Comparison of ENCODE assay signal across 8 cellular contexts in genomic region chr22:44025171-44026065, GRCh38. TPM values are rescaled to one million over a fixed set of nuclear protein-coding genes. Genes with fewer than 3 reads are reported as not detected.
A peak's percentile ranks its signal among the peaks of the same experiment; 100 is the strongest.
DNase-seq lines count a peak whose midpoint lies in the region; ATAC-seq, FAIRE-seq and TF ChIP-seq lines count a peak whose summit lies in the region.

No MANE protein-coding gene starts in this region.

- no peak for TF ChIP-seq POLR2A in HepG2 (IDR thresholded peaks at IDR 0.05; ENCODE audit: insufficient read depth in 1 of 2, low read depth in 2 of 2, low read length in 2 of 2)

- H3K9ac ChIP-seq in liver (ENCODE audit: low read depth in 1 of 2, low read length in 2 of 2), result peak overlapping the region in 1 of 2 donors; percentile 48
- no peak overlapping the region for H3K9ac ChIP-seq in HepG2 (ENCODE audit: insufficient read depth, low read depth, low read length)
- H3K9ac ChIP-seq in rectal smooth muscle tissue (ENCODE audit: low read length), result peak overlapping the region; percentile 10

- no peaks in the 10 kb centered on the region for H4K20me1 ChIP-seq in HepG2 (ENCODE audit: insufficient read depth, low read length)

- TF ChIP-seq RAD21 in liver (IDR thresholded peaks at IDR 0.05) (no peak), HepG2 (CRISPR knock-in tag; IDR thresholded peaks at IDR 0.05) (no peak)

- H3K4me1 ChIP-seq in liver (ENCODE audit: control insufficient read depth in 4 of 4, insufficient read depth in 4 of 4, low read length in 3 of 4), result peaks cover 7 to 17% (median 11%) of the 10 kb centered on the region in 4 donors
- H3K4me1 ChIP-seq in HepG2 (ENCODE audit: insufficient read depth, low read length), result peaks cover 13% of the 10 kb centered on the region
- peaks cover 10% of the 10 kb centered on the region for H3K4me1 ChIP-seq in RWPE2 (ENCODE audit: insufficient read depth, poor library complexity, severe bottlenecking)
- H3K4me1 ChIP-seq in rectal smooth muscle tissue (ENCODE audit: control insufficient read depth, insufficient read depth, low read length), result peaks cover 4% of the 10 kb centered on the region

- H3K9me3 ChIP-seq in liver (ENCODE audit: control insufficient read depth in 4 of 4, low read length in 3 of 4), result no peaks in the 10 kb centered on the region
- H3K9me3 ChIP-seq in HepG2 (ENCODE audit: low read length), result no peaks in the 10 kb centered on the region
- no peaks in the 10 kb centered on the region for H3K9me3 ChIP-seq in RWPE2 (ENCODE audit: severe bottlenecking)

- CTCF ChIA-PET in HepG2 (lab: Yijun Ruan, JAX; ENCODE audit: low intra/inter-chr PET ratio, low total read pairs), result no interaction called here

- ATAC-seq in HepG2 (no peak), HG02973 (IDR thresholded peaks at IDR 0.05; ENCODE audit: unreplicated experiment) (peak; percentile 58), RWPE2 (ENCODE audit: low read depth) (no peak)

- DNase-seq in HepG2 (ENCODE audit: low spot score) (no peak), RWPE2 (ENCODE audit: low spot score) (no peak), epithelial cell of proximal tubule (ENCODE audit: low read depth) (no peak), NCI-H748 (lab: John Stamatoyannopoulos, UW; ENCODE audit: unreplicated experiment) (no peak), NCI-H526 treated with DMSO at 0.1 percent for 48 hours (lab: John Stamatoyannopoulos, UW) (no peak)

- H2AFZ ChIP-seq in HepG2 (ENCODE audit: low read length), result no peak overlapping the region

- TF ChIP-seq EP300 in HepG2 (IDR thresholded peaks at IDR 0.05; ENCODE audit: low read depth in 2 of 2, low read length in 2 of 2) (no peak), HepG2 (CRISPR knock-in tag; IDR thresholded peaks at IDR 0.05; ENCODE audit: borderline replicate concordance) (no peak)

- POLR2A ChIA-PET in HepG2 (lab: Yijun Ruan, JAX), result no interaction called here

- FAIRE-seq in HepG2 (lab: Jason Lieb, UNC), result no peak

- in situ Hi-C loops in HepG2 (cut with HindIII; ENCODE audit: extremely low pct_ligation_motif_present, low pct_unique_long_range_greater_than_20kb), result no loop called here

- TF ChIP-seq CTCF in liver (IDR thresholded peaks at IDR 0.05; ENCODE audit: low read depth, low read length, missing input control) (no peak), HepG2 (CRISPR knock-in tag; IDR thresholded peaks at IDR 0.05) (no peak), RWPE2 (IDR thresholded peaks at IDR 0.05; ENCODE audit: poor library complexity, severe bottlenecking) (no peak), epithelial cell of proximal tubule (conservative IDR thresholded peaks at IDR 0.05; ENCODE audit: low read depth, low read length) (no peak)

- BruUV-seq in HepG2 (replicated peaks; lab: Mats Ljungman, UMichigan), result no TSS peak

- H3K4me3 ChIP-seq in liver (ENCODE audit: low read depth in 1 of 3, low read length in 3 of 3), result peak overlapping the region in 1 of 3 donors; percentile 73
- H3K4me3 ChIP-seq in HepG2 (replicated peaks in 1 of 3; ENCODE audit: insufficient read depth in 1 of 3, low read depth in 2 of 3, low read length in 3 of 3), result no peak overlapping the region
- peak overlapping the region; percentile 37 for H3K4me3 ChIP-seq in RWPE2 (ENCODE audit: severe bottlenecking)
- H3K4me3 ChIP-seq in epithelial cell of proximal tubule (ENCODE audit: low read depth, low read length), result peak overlapping the region; percentile 69
- peak overlapping the region; percentile 58 for H3K4me3 ChIP-seq in rectal smooth muscle tissue (ENCODE audit: low read length)

- no peaks in the 10 kb centered on the region for H3K79me2 ChIP-seq in HepG2 (ENCODE audit: insufficient read depth, low read length)

- intact Hi-C loops in HepG2 (cut with micrococcal nuclease; ENCODE audit: unreplicated experiment), result no loop called here

- H3K36me3 ChIP-seq in liver (ENCODE audit: control insufficient read depth in 4 of 4, insufficient read depth in 3 of 4, low read depth in 1 of 4, low read length in 3 of 4) (no peaks in the 10 kb centered on the region), HepG2 (replicated peaks in 1 of 2; ENCODE audit: control insufficient read depth in 1 of 2, insufficient read depth in 2 of 2, low read length in 2 of 2) (no peaks in the 10 kb centered on the region), RWPE2 (ENCODE audit: low read depth) (no peaks in the 10 kb centered on the region), rectal smooth muscle tissue (ENCODE audit: control insufficient read depth, insufficient read depth, low read length) (no peaks in the 10 kb centered on the region)

- 85% methylated on average over 26 of the region's 26 CpGs for WGBS in liver
- 78% methylated on average over 20 of the region's 26 CpGs for WGBS in HepG2 (ENCODE audit: low lambda C conversion rate)

- H3K4me2 ChIP-seq in HepG2 (ENCODE audit: low read depth, low read length), result no peak overlapping the region

- H3K27me3 ChIP-seq in liver (ENCODE audit: control insufficient read depth in 4 of 4, insufficient read depth in 4 of 4, low read length in 3 of 4), result no peaks in the 10 kb centered on the region
- peaks cover 0 to 15% of the 10 kb centered on the region in 2 experiments; a peak in 1 of 5 replicates for H3K27me3 ChIP-seq in HepG2 (ENCODE audit: control insufficient read depth in 1 of 2, insufficient read depth in 2 of 2, low read length in 2 of 2)
- H3K27me3 ChIP-seq in RWPE2 (ENCODE audit: insufficient read depth, poor library complexity, severe bottlenecking), result no peaks in the 10 kb centered on the region
- H3K27me3 ChIP-seq in rectal smooth muscle tissue (ENCODE audit: control insufficient read depth, insufficient read depth, low read length), result no peaks in the 10 kb centered on the region

- H3K27ac ChIP-seq in liver (ENCODE audit: low read depth in 1 of 2, low read length in 2 of 2), result peak overlapping the region; percentile 89 to 91
- no peak overlapping the region for H3K27ac ChIP-seq in HepG2 (ENCODE audit: extremely low read length, insufficient read depth, low read length)
- H3K27ac ChIP-seq in RWPE2 (ENCODE audit: poor library complexity, severe bottlenecking), result no peak overlapping the region
- H3K27ac ChIP-seq in rectal smooth muscle tissue (ENCODE audit: low read depth, low read length), result peak overlapping the region; percentile 40

TF ChIP-seq in liver, 16 proteins besides CTCF, POLR2A, EP300 and RAD21:
- no peak for TF ChIP-seq GABPA (IDR thresholded peaks at IDR 0.05 in 1 of 2, conservative IDR thresholded peaks at IDR 0.05 in 1 of 2)
- no peak for TF ChIP-seq FOXA1 (IDR thresholded peaks at IDR 0.05)
- no peak for TF ChIP-seq JUND (IDR thresholded peaks at IDR 0.05)
- no peak for TF ChIP-seq SP1 (IDR thresholded peaks at IDR 0.05)

TF ChIP-seq in HepG2, 621 proteins besides CTCF, POLR2A, EP300 and RAD21:
- TF ChIP-seq ZEB1 (IDR thresholded peaks at IDR 0.05; ENCODE audit: insufficient replicate concordance, low read depth) (no peak), RXRB (CRISPR knock-in tag; IDR thresholded peaks at IDR 0.05; ENCODE audit: borderline replicate concordance) (no peak)

RNA-seq across cellular contexts. Expression of gene PARVB, which starts 1.3 kb away (rescaled TPM):
- total RNA-seq in liver (10 to 100 TPM; 14.0 to 55.5 TPM), HepG2 (2016; rRNA removed; fragmentation: Illumina TruSeq; extraction: Trizol) (0.15 TPM in 1 of 2 replicates, not detected in the other), epithelial cell of proximal tubule (74.2 and 79.9 TPM in 2 replicates)
- polyA plus RNA-seq in liver (10 to 100 TPM in 1 of 2 donors, 1 to 10 TPM in 1; 3.2 to 21.5 TPM), HepG2 (2011; rRNA removed) (0.11 and 0.18 TPM in 2 replicates)
- not detected in 2 replicates for total RNA-seq in HepG2 (2016; cell fraction: cytosol; rRNA removed; fragmentation: Illumina TruSeq; extraction: Trizol; ENCODE audit: low read depth)
- 0.06 TPM in 1 of 2 replicates, not detected in the other for total RNA-seq in HepG2 (2016; cell fraction: insoluble cytoplasmic fraction; rRNA removed; fragmentation: Illumina TruSeq; extraction: Trizol)
- not detected in 2 replicates for total RNA-seq in HepG2 (2016; cell fraction: membrane; rRNA removed; fragmentation: Illumina TruSeq; extraction: Trizol)
- total RNA-seq in HepG2 (2016; cell fraction: nucleus; rRNA removed; fragmentation: Illumina TruSeq; extraction: Trizol), result not detected in 2 replicates
- 0.15 and 0.19 TPM in 2 replicates for polyA plus RNA-seq in HepG2 (2011; cell fraction: cytosol; rRNA removed)
- polyA plus RNA-seq in HepG2 (2011; cell fraction: nucleus; rRNA removed), result 0.16 and 0.33 TPM in 2 replicates
- polyA plus RNA-seq in HepG2 (2012), result not detected in 2 replicates
- 0.07 and 0.15 TPM in 2 replicates for polyA plus RNA-seq in HepG2 (2016; cell fraction: cytosol; fragmentation: Illumina TruSeq; extraction: Trizol; ENCODE audit: low read depth)
- not detected in 2 replicates for polyA plus RNA-seq in HepG2 (2016; cell fraction: insoluble cytoplasmic fraction; fragmentation: Illumina TruSeq; extraction: Trizol; ENCODE audit: low read depth)
- polyA plus RNA-seq in HepG2 (2016; cell fraction: membrane; fragmentation: Illumina TruSeq; extraction: Trizol; ENCODE audit: low read depth), result 0.15 TPM in 1 of 2 replicates, not detected in the other
- 0.29 and 0.56 TPM in 2 replicates for polyA plus RNA-seq in HepG2 (2016; cell fraction: nucleus; fragmentation: Illumina TruSeq; extraction: Trizol; ENCODE audit: insufficient read depth, low read depth)
- 1.1 and 29.8 TPM in 2 replicates for polyA minus RNA-seq in HepG2 (2011; rRNA and poly(A)+ RNA removed; ENCODE audit: low replicate concordance)
- polyA minus RNA-seq in HepG2 (2011; cell fraction: cytosol; rRNA and poly(A)+ RNA removed), result 0.88 TPM in 1 of 2 replicates, not detected in the other
- 1.0 TPM in 1 of 2 replicates, not detected in the other for polyA minus RNA-seq in HepG2 (2011; cell fraction: nucleus; rRNA and poly(A)+ RNA removed)

Comparison
In these comparisons a context has a peak if more than half of its experiments do, and no peak if none do; other contexts are left out.
1. H3K27ac ChIP-seq: peak in liver (2 of 2) and rectal smooth muscle tissue (single experiment); none in HepG2 (single experiment) and RWPE2 (single experiment).
2. RNA of gene PARVB, which starts 1.3 kb away (total RNA-seq): 74.2 to 79.9 TPM in epithelial cell of proximal tubule and 14.0 to 55.5 TPM in liver; 0.06 to 0.15 TPM in HepG2; every median in the first group is over 10 times any median in the second.
3. H3K4me3 ChIP-seq: peak in RWPE2 (single experiment), epithelial cell of proximal tubule (single experiment) and rectal smooth muscle tissue (single experiment); none in HepG2 (0 of 3).